Comparison of ENCODE assay signal across 19 cellular contexts in genomic region chr1:185352067-185352466, GRCh38. TPM values are rescaled to one million over a fixed set of nuclear protein-coding genes. Genes with fewer than 3 reads are reported as not detected.
DNase-seq lines count a peak whose midpoint lies in the region; ATAC-seq, FAIRE-seq and TF ChIP-seq lines count a peak whose summit lies in the region.
"Had no signal": no experiment of that assay in that cellular context is flagged by ENCODE, and none has a peak within 500 bp of the region (broad histone marks: within the 10 kb centered on the region; RNA-seq: fewer than 3 reads in every experiment).

No MANE protein-coding gene starts in this region.

- no peak overlapping the region for H2AFZ ChIP-seq in HepG2 (ENCODE audit: low read length)

- peaks cover 58% of the 10 kb centered on the region for H3K4me1 ChIP-seq in HepG2 (ENCODE audit: insufficient read depth, low read length)
- H3K4me1 ChIP-seq: prostate gland, stomach, upper lobe of right lung had no signal

- no peak overlapping the region for H3K9ac ChIP-seq in HepG2 (ENCODE audit: insufficient read depth, low read depth, low read length)

- FAIRE-seq in HepG2 (lab: Jason Lieb, UNC): no peak
- FAIRE-seq: A204.1, astrocyte had no signal

- no peak overlapping the region for H3K4me3 ChIP-seq in epithelial cell of esophagus (ENCODE audit: low read length)
- no peak overlapping the region for H3K4me3 ChIP-seq in HepG2 (replicated peaks in 1 of 3; ENCODE audit: insufficient read depth in 1 of 3, low read depth in 2 of 3, low read length in 3 of 3)
- H3K4me3 ChIP-seq: prostate gland, stomach, upper lobe of right lung had no signal

- H3K4me2 ChIP-seq in HepG2 (ENCODE audit: low read depth, low read length): no peak overlapping the region

- peak overlapping the region; percentile 62 for H3K27ac Mint-ChIP-seq in osteocyte (ENCODE audit: unreplicated experiment)
- H3K27ac Mint-ChIP-seq: activated CD4-positive, alpha-beta T cell treated with anti-CD3 and anti-CD28 coated beads for 36 hours; activated naive CD4-positive, alpha-beta T cell treated with anti-CD3 and anti-CD28 coated beads, Interleukin-2, amount 10 ng/mL, durations not matched to agents 7 days and 5 days; CD14-positive monocyte; naive B cell had no signal

- H3K9me3 ChIP-seq in HepG2 (ENCODE audit: low read length): no peaks in the 10 kb centered on the region
- H3K9me3 ChIP-seq: prostate gland, stomach, upper lobe of right lung had no signal

- TF ChIP-seq EP300 in HepG2 (IDR thresholded peaks at IDR 0.05; ENCODE audit: low read depth in 2 of 2, low read length in 2 of 2) (no peak), HepG2 (CRISPR knock-in tag; IDR thresholded peaks at IDR 0.05; ENCODE audit: borderline replicate concordance) (no peak)

- intact Hi-C loops in HepG2 (cut with micrococcal nuclease; ENCODE audit: unreplicated experiment): no loop called here

- 97% methylated on average over 1 of the region's 1 CpG for WGBS in HepG2 (ENCODE audit: low lambda C conversion rate)

- TF ChIP-seq CTCF in epithelial cell of esophagus (IDR thresholded peaks at IDR 0.05; ENCODE audit: insufficient read depth, low read depth, low read length, missing control alignments) (no peak), osteocyte (IDR thresholded peaks at IDR 0.05) (no peak), HepG2 (CRISPR knock-in tag; IDR thresholded peaks at IDR 0.05) (no peak)

- H4K20me1 ChIP-seq in HepG2 (ENCODE audit: insufficient read depth, low read length): no peaks in the 10 kb centered on the region

- H3K9me3 Mint-ChIP-seq in osteocyte (ENCODE audit: unreplicated experiment): peaks cover 4% of the 10 kb centered on the region
- H3K9me3 Mint-ChIP-seq: activated naive CD4-positive, alpha-beta T cell treated with anti-CD3 and anti-CD28 coated beads, Interleukin-2, amount 10 ng/mL, durations not matched to agents 7 days and 5 days had no signal

- peaks cover 37% of the 10 kb centered on the region for H3K4me1 Mint-ChIP-seq in osteocyte (ENCODE audit: unreplicated experiment)

- H3K27me3 ChIP-seq in HepG2 (ENCODE audit: control insufficient read depth in 1 of 2, insufficient read depth in 2 of 2, low read length in 2 of 2): no peaks in the 10 kb centered on the region
- H3K27me3 ChIP-seq: stomach, upper lobe of right lung had no signal

- ATAC-seq in HepG2: no peak
- ATAC-seq: activated CD4-positive, alpha-beta T cell treated with anti-CD3 and anti-CD28 coated beads for 36 hours; upper lobe of right lung had no signal

- H3K36me3 Mint-ChIP-seq in osteocyte (ENCODE audit: unreplicated experiment): no peaks in the 10 kb centered on the region
- H3K36me3 Mint-ChIP-seq: activated naive CD4-positive, alpha-beta T cell treated with anti-CD3 and anti-CD28 coated beads, Interleukin-2, amount 10 ng/mL, durations not matched to agents 7 days and 5 days; CD14-positive monocyte; naive B cell had no signal

- TF ChIP-seq RAD21 in HepG2 (CRISPR knock-in tag; IDR thresholded peaks at IDR 0.05): no peak

- DNase-seq in NCI-H146 (lab: John Stamatoyannopoulos, UW) (peak; percentile 3), NCI-H146 treated with DMSO at 0.1 percent for 48 hours (lab: John Stamatoyannopoulos, UW; ENCODE audit: unreplicated experiment) (no peak), NCI-H69 (lab: John Stamatoyannopoulos, UW) (peak; percentile 23), epithelial cell of esophagus (ENCODE audit: low read depth) (peak; percentile 44), osteocyte (ENCODE audit: extremely low spot score, unreplicated experiment) (no peak), HepG2 (ENCODE audit: low spot score) (no peak), activated gamma-delta T cell (lab: John Stamatoyannopoulos, UW) (no peak)
- no peak for DNase-seq in activated CD4-positive, alpha-beta T cell treated with anti-CD3 and anti-CD28 coated beads, Interleukin-2, amount 50 U/mL, for 1 hour
- DNase-seq: activated CD4-positive, alpha-beta T cell treated with anti-CD3 and anti-CD28 coated beads for 36 hours; activated naive CD4-positive, alpha-beta T cell treated with anti-CD3 and anti-CD28 coated beads, Interleukin-2, amount 10 ng/mL, durations not matched to agents 7 days and 5 days; naive B cell; NCI-H345; stomach; T-helper 9 cell; upper lobe of right lung had no signal

- no peak for TF ChIP-seq POLR2A in HepG2 (IDR thresholded peaks at IDR 0.05; ENCODE audit: insufficient read depth in 1 of 2, low read depth in 2 of 2, low read length in 2 of 2)

- H3K79me2 ChIP-seq in HepG2 (ENCODE audit: insufficient read depth, low read length): no peaks in the 10 kb centered on the region

- H3K4me3 Mint-ChIP-seq in osteocyte (ENCODE audit: unreplicated experiment): no peak overlapping the region
- H3K4me3 Mint-ChIP-seq: activated CD4-positive, alpha-beta T cell treated with anti-CD3 and anti-CD28 coated beads for 36 hours; activated naive CD4-positive, alpha-beta T cell treated with anti-CD3 and anti-CD28 coated beads, Interleukin-2, amount 10 ng/mL, durations not matched to agents 7 days and 5 days; CD14-positive monocyte had no signal

- CTCF ChIA-PET in HepG2 (lab: Yijun Ruan, JAX; ENCODE audit: low intra/inter-chr PET ratio, low total read pairs): no interaction called here

- H3K27ac ChIP-seq in HepG2 (ENCODE audit: extremely low read length, insufficient read depth, low read length): no peak overlapping the region
- H3K27ac ChIP-seq: prostate gland, stomach, upper lobe of right lung had no signal

- no peaks in the 10 kb centered on the region for H3K36me3 ChIP-seq in HepG2 (replicated peaks in 1 of 2; ENCODE audit: control insufficient read depth in 1 of 2, insufficient read depth in 2 of 2, low read length in 2 of 2)
- H3K36me3 ChIP-seq: prostate gland, stomach, upper lobe of right lung had no signal

- in situ Hi-C loops in HepG2 (cut with HindIII; ENCODE audit: extremely low pct_ligation_motif_present, low pct_unique_long_range_greater_than_20kb): no loop called here

- POLR2A ChIA-PET in HepG2 (lab: Yijun Ruan, JAX): no interaction called here

- no TSS peak for BruUV-seq in HepG2 (replicated peaks; lab: Mats Ljungman, UMichigan)

- H3K27me3 Mint-ChIP-seq in osteocyte (ENCODE audit: unreplicated experiment): no peaks in the 10 kb centered on the region
- H3K27me3 Mint-ChIP-seq: activated CD4-positive, alpha-beta T cell treated with anti-CD3 and anti-CD28 coated beads for 36 hours; activated naive CD4-positive, alpha-beta T cell treated with anti-CD3 and anti-CD28 coated beads, Interleukin-2, amount 10 ng/mL, durations not matched to agents 7 days and 5 days; naive B cell had no signal

TF ChIP-seq in HepG2, 621 proteins besides CTCF, POLR2A, EP300 and RAD21 (continues in another document):
- no peak for TF ChIP-seq AHR (CRISPR knock-in tag; IDR thresholded peaks at IDR 0.05)
- no peak for TF ChIP-seq RORA (CRISPR knock-in tag; IDR thresholded peaks at IDR 0.05)
- no peak for TF ChIP-seq NRL (CRISPR knock-in tag; IDR thresholded peaks at IDR 0.05; ENCODE audit: borderline replicate concordance)
- no peak for TF ChIP-seq SMAD1 (CRISPR knock-in tag; IDR thresholded peaks at IDR 0.05; ENCODE audit: borderline replicate concordance, low read depth)
- TF ChIP-seq MED8 (CRISPR knock-in tag; IDR thresholded peaks at IDR 0.05; ENCODE audit: insufficient replicate concordance): no peak
- TF ChIP-seq PRMT3 (CRISPR knock-in tag; IDR thresholded peaks at IDR 0.05; ENCODE audit: borderline replicate concordance, low read depth): no peak
- no peak for TF ChIP-seq ZNF451 (CRISPR knock-in tag; IDR thresholded peaks at IDR 0.05)
- TF ChIP-seq TGIF2 (CRISPR knock-in tag; IDR thresholded peaks at IDR 0.05): no peak
- no peak for TF ChIP-seq ZSCAN5A (CRISPR knock-in tag; IDR thresholded peaks at IDR 0.05; ENCODE audit: borderline replicate concordance)

RNA-seq across cellular contexts. Expression of gene IVNS1ABP, which starts 35.0 kb away (rescaled TPM):
- 123 and 130 TPM in 2 replicates for total RNA-seq in osteocyte
- total RNA-seq in HepG2 (2016; rRNA removed; fragmentation: Illumina TruSeq; extraction: Trizol): 41.6 and 51.7 TPM in 2 replicates
- 9.0 and 9.3 TPM in 2 replicates for total RNA-seq in HepG2 (2016; cell fraction: cytosol; rRNA removed; fragmentation: Illumina TruSeq; extraction: Trizol; ENCODE audit: low read depth)
- total RNA-seq in HepG2 (2016; cell fraction: insoluble cytoplasmic fraction; rRNA removed; fragmentation: Illumina TruSeq; extraction: Trizol): 41.9 and 52.5 TPM in 2 replicates
- total RNA-seq in HepG2 (2016; cell fraction: membrane; rRNA removed; fragmentation: Illumina TruSeq; extraction: Trizol): 19.8 and 21.2 TPM in 2 replicates
- total RNA-seq in HepG2 (2016; cell fraction: nucleus; rRNA removed; fragmentation: Illumina TruSeq; extraction: Trizol): 119 and 126 TPM in 2 replicates
- polyA plus RNA-seq in HepG2 (2011; rRNA removed): 38.2 and 49.1 TPM in 2 replicates
- 11.5 and 17.3 TPM in 2 replicates for polyA plus RNA-seq in HepG2 (2011; cell fraction: cytosol; rRNA removed)
- 83.0 and 93.5 TPM in 2 replicates for polyA plus RNA-seq in HepG2 (2011; cell fraction: nucleus; rRNA removed)
- 40.9 and 57.2 TPM in 2 replicates for polyA plus RNA-seq in HepG2 (2012)
- 2.8 and 3.5 TPM in 2 replicates for polyA plus RNA-seq in HepG2 (2016; cell fraction: cytosol; fragmentation: Illumina TruSeq; extraction: Trizol; ENCODE audit: low read depth)
- 38.7 and 40.0 TPM in 2 replicates for polyA plus RNA-seq in HepG2 (2016; cell fraction: insoluble cytoplasmic fraction; fragmentation: Illumina TruSeq; extraction: Trizol; ENCODE audit: low read depth)
- 9.3 and 11.3 TPM in 2 replicates for polyA plus RNA-seq in HepG2 (2016; cell fraction: membrane; fragmentation: Illumina TruSeq; extraction: Trizol; ENCODE audit: low read depth)
- polyA plus RNA-seq in HepG2 (2016; cell fraction: nucleus; fragmentation: Illumina TruSeq; extraction: Trizol; ENCODE audit: insufficient read depth, low read depth): 65.5 and 70.1 TPM in 2 replicates
- 35.4 and 52.1 TPM in 2 replicates for polyA minus RNA-seq in HepG2 (2011; rRNA and poly(A)+ RNA removed; ENCODE audit: low replicate concordance)
- polyA minus RNA-seq in HepG2 (2011; cell fraction: cytosol; rRNA and poly(A)+ RNA removed): 15.7 and 16.1 TPM in 2 replicates
- polyA minus RNA-seq in HepG2 (2011; cell fraction: nucleus; rRNA and poly(A)+ RNA removed): 378 and 394 TPM in 2 replicates

Comparison
In these comparisons a context has a peak if more than half of its experiments do, and no peak if none do; other contexts are left out.
1. DNase-seq: peak in NCI-H146 (single experiment), NCI-H69 (single experiment) and epithelial cell of esophagus (single experiment); none in NCI-H146 treated with DMSO at 0.1 percent for 48 hours (single experiment), osteocyte (single experiment), activated CD4-positive, alpha-beta T cell treated with anti-CD3 and anti-CD28 coated beads, Interleukin-2, amount 50 U/mL, for 1 hour (single experiment), HepG2 (single experiment) and activated gamma-delta T cell (single experiment).